ENCODE assay signal across 32 cellular contexts in genomic region chr20:25125636-25126035, GRCh38. TPM values are rescaled to one million over a fixed set of nuclear protein-coding genes. Genes with fewer than 3 reads are reported as not detected.
"Had no signal": no experiment of that assay in that cellular context is flagged by ENCODE, and none has a peak within 500 bp of the region (broad histone marks: within the 10 kb centered on the region; RNA-seq: fewer than 3 reads in every experiment).

No MANE protein-coding gene starts in this region.

- H3K4me1 ChIP-seq: ascending aorta, breast epithelium, foreskin keratinocyte, gastrocnemius medialis, heart left ventricle had no signal

- H3K4me3 ChIP-seq: ascending aorta, breast epithelium, coronary artery, dorsolateral prefrontal cortex, gastrocnemius medialis, heart left ventricle had no signal

- H3K9me3 ChIP-seq: ascending aorta, breast epithelium, gastrocnemius medialis had no signal

- H3K27me3 ChIP-seq: ascending aorta, breast epithelium, dorsolateral prefrontal cortex, gastrocnemius medialis had no signal

- ATAC-seq: activated CD4-positive, alpha-beta T cell treated with anti-CD3 and anti-CD28 coated beads for 36 hours; activated CD8-positive, alpha-beta memory T cell treated with anti-CD3 and anti-CD28 coated beads, Interleukin-2, amount 10 ng/mL, durations not matched to agents 7 days and 5 days; activated CD8-positive, alpha-beta T cell treated with anti-CD3 and anti-CD28 coated beads, Interleukin-2, amount 10 ng/mL, durations not matched to agents 7 days and 5 days; activated naive CD4-positive, alpha-beta T cell treated with anti-CD3 and anti-CD28 coated beads, Interleukin-2, amount 50 U/mL, for 72 hours; esophagus mucosa; foreskin keratinocyte; gastrocnemius medialis; heart left ventricle; T-helper 17 cell had no signal

- H3K27ac ChIP-seq: ascending aorta, breast epithelium, coronary artery, dorsolateral prefrontal cortex, foreskin keratinocyte, gastrocnemius medialis, heart left ventricle had no signal

- DNase-seq: activated CD4-positive, alpha-beta memory T cell treated with anti-CD3 and anti-CD28 coated beads for 36 hours; activated CD4-positive, alpha-beta T cell treated with anti-CD3 and anti-CD28 coated beads for 36 hours; activated CD4-positive, alpha-beta T cell treated with anti-CD3 and anti-CD28 coated beads, Interleukin-2, amount 10 ng/mL, durations not matched to agents 24 days and 14 days; activated CD4-positive, CD25-positive, alpha-beta regulatory T cell; activated CD4-positive, CD25-positive, alpha-beta regulatory T cell treated with anti-CD3 and anti-CD28 coated beads, Interleukin-2, amount 50 U/mL, for 72 hours; activated CD8-positive, alpha-beta memory T cell treated with anti-CD3 and anti-CD28 coated beads, Interleukin-2, amount 10 ng/mL, durations not matched to agents 7 days and 5 days; activated CD8-positive, alpha-beta memory T cell treated with anti-CD3 and anti-CD28 coated beads, Interleukin-2, amount 50 U/mL, for 4 hours; activated CD8-positive, alpha-beta T cell treated with anti-CD3 and anti-CD28 coated beads, Interleukin-2, amount 10 ng/mL, durations not matched to agents 7 days and 5 days; activated effector memory CD4-positive, alpha-beta T cell treated with anti-CD3 and anti-CD28 coated beads, Interleukin-2, amount 50 U/mL, for 16 hours; activated naive CD4-positive, alpha-beta T cell; activated naive CD4-positive, alpha-beta T cell treated with anti-CD3 and anti-CD28 coated beads, Interleukin-2, amount 10 ng/mL, durations not matched to agents 7 days and 5 days; activated naive CD8-positive, alpha-beta T cell treated with anti-CD3 and anti-CD28 coated beads, Interleukin-2, amount 10 ng/mL, durations not matched to agents 7 days and 5 days; activated T-cell treated with anti-CD3 and anti-CD28 coated beads, Interleukin-2, amount 50 U/mL, for 1 hour; dorsolateral prefrontal cortex; effector memory CD4-positive, alpha-beta T cell; endodermal cell; foreskin keratinocyte; gastrocnemius medialis; glutamatergic neuron; heart left ventricle; T-helper 1 cell; T-helper 17 cell; T1000 had no signal

- H3K36me3 ChIP-seq: ascending aorta, breast epithelium, gastrocnemius medialis, heart left ventricle had no signal

RNA-seq across cellular contexts. Expression of gene VSX1, which starts 43.7 kb away (rescaled TPM):
- total RNA-seq: activated CD4-positive, alpha-beta memory T cell treated with anti-CD3 and anti-CD28 coated beads for 36 hours; activated CD4-positive, alpha-beta T cell treated with anti-CD3 and anti-CD28 coated beads for 36 hours; activated CD4-positive, alpha-beta T cell treated with anti-CD3 and anti-CD28 coated beads, Interleukin-2, amount 10 ng/mL, durations not matched to agents 24 days and 14 days; activated CD8-positive, alpha-beta memory T cell treated with anti-CD3 and anti-CD28 coated beads for 36 hours; activated CD8-positive, alpha-beta memory T cell treated with anti-CD3 and anti-CD28 coated beads, Interleukin-2, amount 10 ng/mL, durations not matched to agents 7 days and 5 days; activated CD8-positive, alpha-beta T cell treated with anti-CD3 and anti-CD28 coated beads, Interleukin-2, amount 10 ng/mL, durations not matched to agents 7 days and 5 days; activated naive CD4-positive, alpha-beta T cell treated with anti-CD3 and anti-CD28 coated beads, Interleukin-2, amount 50 U/mL, for 72 hours; activated naive CD8-positive, alpha-beta T cell treated with anti-CD3 and anti-CD28 coated beads, Interleukin-2, amount 10 ng/mL, durations not matched to agents 7 days and 5 days; activated T-helper 1 cell treated with anti-CD3 and anti-CD28 coated beads, Interleukin-12 subunit alpha, Interleukin-12 subunit beta, Interleukin-2, Interleukin-4 antibody, amounts not matched to agents 30 ng/mL and 10 ng/mL and 1 ng/mL, durations not matched to agents 14 hours and 24 hours and 36 hours; activated T-helper 2 cell treated with anti-CD3 and anti-CD28 coated beads, Interferon-gamma antibody, Interleukin-2, Interleukin-4, amounts not matched to agents 10 μg/mL and 5 μg/mL and 100 μg/mL, durations not matched to agents 14 hours and 24 hours and 36 hours; ascending aorta; endodermal cell; epithelial cell of proximal tubule; esophagus mucosa; foreskin keratinocyte; T-helper 17 cell had no signal
